Comparison of ENCODE assay signal across 8 cellular contexts in genomic region chr9:25678147-25678666, GRCh38. TPM values are rescaled to one million over a fixed set of nuclear protein-coding genes. Genes with fewer than 3 reads are reported as not detected.
A peak's percentile ranks its signal among the peaks of the same experiment; 100 is the strongest.
DNase-seq lines count a peak whose midpoint lies in the region; ATAC-seq and TF ChIP-seq lines count a peak whose summit lies in the region.

TSS of gene TUSC1 (minus strand) at chr9:25678444. CDS start at chr9:25678312, 132 bp downstream.

- H3K36me3 Mint-ChIP-seq in brain (no peaks in the 10 kb centered on the region), progenitor cell of endocrine pancreas (ENCODE audit: insufficient read depth) (peaks cover 1% of the 10 kb centered on the region)

- H3K4me1 Mint-ChIP-seq in brain (peaks cover 4% of the 10 kb centered on the region), progenitor cell of endocrine pancreas (ENCODE audit: low read depth) (no peaks in the 10 kb centered on the region)

- H3K9me3 Mint-ChIP-seq in brain = peaks cover 0 to 12% (median 7%) of the 10 kb centered on the region in 5 experiments
- H3K9me3 Mint-ChIP-seq in progenitor cell of endocrine pancreas (ENCODE audit: low read depth) = peaks cover 3% of the 10 kb centered on the region

- peak; percentile 71 for ATAC-seq in HG02981 (IDR thresholded peaks at IDR 0.05; ENCODE audit: unreplicated experiment)
- peak; percentile 82 to 85 (median 84) for ATAC-seq in psoas muscle
- no peak for ATAC-seq in GM18870 (IDR thresholded peaks at IDR 0.05; ENCODE audit: unreplicated experiment)

- peak within 1 kb of the TSS; percentile 94 for H3K27ac ChIP-seq in psoas muscle

- H3K27ac Mint-ChIP-seq in brain (peak within 1 kb of the TSS; percentile 33 to 70 (median 64)), progenitor cell of endocrine pancreas (no peak within 1 kb of the TSS)

- peak within 1 kb of the TSS; percentile 95 for H3K4me3 ChIP-seq in psoas muscle

- TF ChIP-seq CTCF in GM10266 (IDR thresholded peaks at IDR 0.05; ENCODE audit: control insufficient read depth, insufficient read depth, low read depth, missing control alignments) (no peak), brain (conservative IDR thresholded peaks at IDR 0.05) (no peak), psoas muscle (IDR thresholded peaks at IDR 0.05) (no peak), progenitor cell of endocrine pancreas (IDR thresholded peaks at IDR 0.05; ENCODE audit: unreplicated experiment) (no peak)

- H3K4me3 Mint-ChIP-seq in brain (peak within 1 kb of the TSS; percentile 70 to 84 (median 75)), progenitor cell of endocrine pancreas (ENCODE audit: low read depth) (no peak within 1 kb of the TSS)

- H3K9me3 ChIP-seq in psoas muscle = no peaks in the 10 kb centered on the region

- peaks cover 8% of the 10 kb centered on the region for H3K4me1 ChIP-seq in psoas muscle

- 0 to 1% (median 0%) methylated on average over 47 to 57 of the region's 57 CpGs for WGBS in psoas muscle, 3 donors

- H3K36me3 ChIP-seq in psoas muscle (ENCODE audit: insufficient read depth in 1 of 2, low read depth in 1 of 2) = no peaks in the 10 kb centered on the region

- H3K27me3 ChIP-seq in psoas muscle (ENCODE audit: insufficient read depth in 3 of 3, low read length in 2 of 3) = no peaks in the 10 kb centered on the region

- peak; percentile 23 for DNase-seq in GM10266 (ENCODE audit: extremely low spot score)
- peak; percentile 90 for DNase-seq in NCI-H748 (lab: John Stamatoyannopoulos, UW; ENCODE audit: unreplicated experiment)
- peak; percentile 78 for DNase-seq in hepatic stellate cell (ENCODE audit: low spot score)
- DNase-seq in psoas muscle = peak; percentile 88 to 90
- DNase-seq in progenitor cell of endocrine pancreas (ENCODE audit: low spot score, unreplicated experiment) = no peak

- no peaks in the 10 kb centered on the region for H3K27me3 Mint-ChIP-seq in brain
- H3K27me3 Mint-ChIP-seq in progenitor cell of endocrine pancreas = no peaks in the 10 kb centered on the region

- intact Hi-C loops in psoas muscle (cut with DNase I) = no loop called here

RNA-seq across cellular contexts. Expression of gene TUSC1, which starts in this region (rescaled TPM):
- polyA plus RNA-seq in brain (ENCODE audit: insufficient read depth, low read depth, low replicate concordance) = 3.9 TPM
- 1 to 10 TPM; 5.4 to 8.3 (median 5.9) TPM for total RNA-seq in psoas muscle
- 10 to 100 TPM in 1 of 3 donors, 1 to 10 TPM in 2; 7.0 to 12.4 (median 7.1) TPM for polyA plus RNA-seq in psoas muscle
- 0.51 and 0.53 TPM in 2 replicates for total RNA-seq in progenitor cell of endocrine pancreas
